In genomic region chr5:5540065-5540464, GRCh38 we compare ENCODE assay signal across 10 cellular contexts.
"Had no signal": no experiment of that assay in that cellular context is flagged by ENCODE, and none has a peak within 500 bp of the region (broad histone marks: within the 10 kb centered on the region; RNA-seq: fewer than 3 reads in every experiment).

No MANE protein-coding gene starts in this region.

- H3K9ac ChIP-seq: GM23248, KMS-11 had no signal

- H2AFZ ChIP-seq: GM23248 had no signal

- H3K36me3 Mint-ChIP-seq: IgD-negative memory B cell had no signal

- DNase-seq: GM23248, GOT3, H9, HCEC 1CT, HFFc6, KBM-7 had no signal

- FAIRE-seq: H54 had no signal

- H3K4me2 ChIP-seq: KMS-11 had no signal

- H3K27ac ChIP-seq: GM23248, HL-60, KMS-11 had no signal

- H3K4me1 Mint-ChIP-seq: IgD-negative memory B cell had no signal

- H3K4me3 ChIP-seq: GM23248 had no signal

- H3K4me3 Mint-ChIP-seq: H9, HFFc6, IgD-negative memory B cell had no signal

- H3K27ac Mint-ChIP-seq: H9, HFFc6, IgD-negative memory B cell had no signal
